ENCODE assay signal across 8 cellular contexts in genomic region chr12:87848248-87848868, GRCh38.
DNase-seq lines count a peak whose midpoint lies in the region; ATAC-seq, FAIRE-seq and TF ChIP-seq lines count a peak whose summit lies in the region.

No MANE protein-coding gene starts in this region.

- H3K4me1 ChIP-seq in K562 (replicated peaks in 1 of 2; ENCODE audit: control insufficient read depth in 2 of 2, insufficient read depth in 2 of 2, low read length in 2 of 2) (no peaks in the 10 kb centered on the region), upper lobe of left lung (no peaks in the 10 kb centered on the region)

- H3K27me3 ChIP-seq in K562 (ENCODE audit: control insufficient read depth in 2 of 2, insufficient read depth in 2 of 2, low read length in 2 of 2) (no peaks in the 10 kb centered on the region), kidney epithelial cell (ENCODE audit: control insufficient read depth, insufficient read depth, low read length) (no peaks in the 10 kb centered on the region), upper lobe of left lung (no peaks in the 10 kb centered on the region)

- H3K9me3 ChIP-seq in K562 (replicated peaks; ENCODE audit: control insufficient read depth, insufficient read depth, low read depth, low read length): no peaks in the 10 kb centered on the region
- H3K9me3 ChIP-seq in upper lobe of left lung: no peaks in the 10 kb centered on the region

- ATAC-seq in GM18870 (IDR thresholded peaks at IDR 0.05; ENCODE audit: unreplicated experiment) (peak; percentile 68), HG03432 (IDR thresholded peaks at IDR 0.05; ENCODE audit: unreplicated experiment) (peak; percentile 75), K562 (no peak), upper lobe of left lung (ENCODE audit: low FRiP score in 2 of 2) (peak in 1 of 2 donors; percentile 76)

- H3K9ac ChIP-seq in K562 (ENCODE audit: insufficient read depth in 1 of 2, low read depth in 2 of 2, low read length in 2 of 2): no peak overlapping the region

- FAIRE-seq in K562 (lab: Jason Lieb, UNC): no peak

- POLR2A ChIA-PET in K562 (lab: Yijun Ruan, JAX): no interaction called here

- in situ Hi-C loops in K562 (cut with MboI): no loop called here

- TF ChIP-seq EP300 in K562 (IDR thresholded peaks at IDR 0.05; ENCODE audit: low read length) (no peak), upper lobe of left lung (IDR thresholded peaks at IDR 0.05) (no peak)

- TF ChIP-seq POLR2A in K562 (conservative IDR thresholded peaks at IDR 0.05) (no peak), upper lobe of left lung (IDR thresholded peaks at IDR 0.05) (no peak)

- H3K27ac ChIP-seq in K562 (ENCODE audit: extremely low read depth, low read depth, low read length) (no peak overlapping the region), upper lobe of left lung (no peak overlapping the region)

- H3K79me2 ChIP-seq in K562 (ENCODE audit: control insufficient read depth, insufficient read depth, low read length): no peaks in the 10 kb centered on the region

- H3K27ac Mint-ChIP-seq in CD14-positive monocyte: no peak overlapping the region

- CTCF ChIA-PET in K562 (lab: Yijun Ruan, JAX; ENCODE audit: low intra/inter-chr PET ratio): no interaction called here

- no peak overlapping the region for H3K4me2 ChIP-seq in K562 (ENCODE audit: insufficient read depth, low read length)

- intact Hi-C loops in CD14-positive monocyte (cut with micrococcal nuclease): no loop called here
- intact Hi-C loops in K562 (cut with micrococcal nuclease): loop anchor here (2.0 to 10.0 kb wide), 2 partner anchors 146 to 1926 kb away; no protein-coding TSS in a partner anchor

- peak; percentile 69 to 73 for TF ChIP-seq RAD21 in K562 (CRISPR knock-in tag; conservative IDR thresholded peaks at IDR 0.05 in 1 of 2, IDR thresholded peaks at IDR 0.05 in 1 of 2)

- H4K20me1 ChIP-seq in K562 (replicated peaks; ENCODE audit: control insufficient read depth, insufficient read depth, low read length): no peaks in the 10 kb centered on the region

- H3K9me3 Mint-ChIP-seq in CD14-positive monocyte: no peaks in the 10 kb centered on the region

- no peaks in the 10 kb centered on the region for H3K9me1 ChIP-seq in K562 (ENCODE audit: control insufficient read depth, insufficient read depth, low read length)

- no peaks in the 10 kb centered on the region for H3K36me3 ChIP-seq in K562 (ENCODE audit: control insufficient read depth, insufficient read depth, low read length)
- no peaks in the 10 kb centered on the region for H3K36me3 ChIP-seq in kidney epithelial cell (ENCODE audit: control insufficient read depth, insufficient read depth, low read length)
- no peaks in the 10 kb centered on the region for H3K36me3 ChIP-seq in upper lobe of left lung

- BruUV-seq in K562 (replicated peaks; lab: Mats Ljungman, UMichigan): no TSS peak

- H3K36me3 Mint-ChIP-seq in CD14-positive monocyte: no peaks in the 10 kb centered on the region

- no peak overlapping the region for H3K4me3 ChIP-seq in K562
- H3K4me3 ChIP-seq in kidney epithelial cell (ENCODE audit: low read depth, low read length): no peak overlapping the region
- no peak overlapping the region for H3K4me3 ChIP-seq in upper lobe of left lung

- no peaks in the 10 kb centered on the region for H3K27me3 Mint-ChIP-seq in CD14-positive monocyte (ENCODE audit: low read depth in 3 of 3)

- H2AFZ ChIP-seq in K562 (ENCODE audit: low read depth, low read length): no peak overlapping the region

- peak; percentile 89 for TF ChIP-seq CTCF in CD14-positive monocyte (IDR thresholded peaks at IDR 0.05)
- peak in 2 of 3 experiments; percentile 55 to 58; a peak in 4 of 6 replicates for TF ChIP-seq CTCF in K562 (IDR thresholded peaks at IDR 0.05 in 2 of 3, conservative IDR thresholded peaks at IDR 0.05 in 1 of 3; ENCODE audit: insufficient read depth in 2 of 3, low read depth in 1 of 3, low read length in 3 of 3)
- TF ChIP-seq CTCF in kidney epithelial cell (IDR thresholded peaks at IDR 0.05; ENCODE audit: insufficient read depth, low read length, poor library complexity, severe bottlenecking): peak; percentile 69
- TF ChIP-seq CTCF in upper lobe of left lung (IDR thresholded peaks at IDR 0.05): peak; percentile 27 to 64 (median 58)

- no peaks in the 10 kb centered on the region for H3K4me1 Mint-ChIP-seq in CD14-positive monocyte

- H3K4me3 Mint-ChIP-seq in CD14-positive monocyte: no peak overlapping the region

- 5% methylated on average over 2 of the region's 2 CpGs for WGBS in K562 (ENCODE audit: insufficient coverage, low coverage, missing lambda C conversion rate)
- 13 to 21% methylated on average over 2 of the region's 2 CpGs for WGBS in upper lobe of left lung, 2 donors

- DNase-seq in CD14-positive monocyte (ENCODE audit: low spot score) (no peak), NCI-H526 treated with DMSO at 0.1 percent for 48 hours (lab: John Stamatoyannopoulos, UW) (peak; percentile 32), K562 (ENCODE audit: extremely low read depth in 1 of 4, low spot score in 3 of 4) (peak; percentile 18 to 45 (median 22)), kidney epithelial cell (ENCODE audit: low read depth) (peak; percentile 38), upper lobe of left lung (no peak)
- no peak for DNase-seq in activated CD4-positive, alpha-beta T cell treated with anti-CD3 and anti-CD28 coated beads, Interleukin-2, amount 50 U/mL, for 1 hour

TF ChIP-seq in K562, 482 proteins besides CTCF, POLR2A, EP300 and RAD21:
- TF ChIP-seq SMC3 (conservative IDR thresholded peaks at IDR 0.05; ENCODE audit: insufficient read depth, low read depth, low read length) (0 out of 2 replicates have a peak, but pooled peaks have one; percentile 25), ZNF224 (CRISPR knock-in tag; IDR thresholded peaks at IDR 0.05) (no peak)

Comparison
In these comparisons a context has a peak if more than half of its experiments do, and no peak if none do; other contexts are left out.
1. DNase-seq: peak in NCI-H526 treated with DMSO at 0.1 percent for 48 hours (single experiment), K562 (4 of 4) and kidney epithelial cell (single experiment); none in CD14-positive monocyte (single experiment), upper lobe of left lung (0 of 2) and activated CD4-positive, alpha-beta T cell treated with anti-CD3 and anti-CD28 coated beads, Interleukin-2, amount 50 U/mL, for 1 hour (single experiment).
2. Peak in every context shown above with its lines, with median percentiles within 50 percentile points of each other: CTCF ChIP-seq.